Comparison of ENCODE assay signal across 2 cellular contexts in the genomic region with DNA sequence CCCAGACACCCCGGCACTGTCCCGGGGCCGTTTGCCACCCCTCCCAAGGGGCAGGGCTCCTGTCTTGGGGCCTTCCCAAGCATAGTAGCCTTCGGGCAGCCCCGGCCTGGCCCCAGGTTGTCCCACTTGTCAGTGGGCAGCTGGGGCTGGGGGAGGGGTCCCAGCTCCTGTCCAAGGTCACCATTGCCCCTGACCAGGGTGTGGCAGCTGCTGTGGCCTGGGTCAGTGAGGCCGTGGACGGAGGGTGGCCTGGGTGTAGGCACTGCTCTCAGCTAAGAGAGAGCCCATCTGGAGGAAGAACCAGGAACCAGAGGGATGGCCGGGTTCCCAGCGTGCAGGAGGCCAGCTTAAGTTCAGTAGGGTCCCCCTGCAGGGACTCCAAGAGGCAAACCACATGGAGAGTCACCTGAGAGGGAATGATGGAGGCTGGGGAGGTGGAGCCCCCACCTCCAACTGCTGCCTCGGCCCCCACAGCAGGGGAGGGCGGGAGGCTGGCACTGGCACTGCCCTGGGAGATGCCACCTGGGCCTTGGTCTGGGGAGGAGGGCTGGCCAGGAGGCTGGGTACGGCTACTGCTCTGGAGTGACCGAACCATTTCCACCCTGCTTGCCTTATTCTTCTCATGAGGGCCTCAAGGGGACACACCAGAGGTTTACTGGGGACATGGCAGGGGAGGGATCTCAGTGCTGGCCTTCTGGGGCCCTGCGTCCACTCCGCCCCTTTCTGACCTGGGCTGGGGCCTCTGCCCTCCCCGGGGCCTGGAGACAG.
TF ChIP-seq lines count a peak whose summit lies in the region.

No MANE protein-coding gene starts in this region.

TF ChIP-seq in GM23338, 12 proteins besides CTCF, POLR2A, EP300 and RAD21:
- TF ChIP-seq NANOG (IDR thresholded peaks at IDR 0.05; ENCODE audit: borderline replicate concordance) (no peak), STAT1 (IDR thresholded peaks at IDR 0.05; ENCODE audit: unreplicated experiment) (no peak), CREB1 (CRISPR knock-in tag; IDR thresholded peaks at IDR 0.05; ENCODE audit: low read depth) (no peak), EZH2 (IDR thresholded peaks at IDR 0.05; ENCODE audit: low read depth, unreplicated experiment) (no peak), POLR2AphosphoS5 (IDR thresholded peaks at IDR 0.05; ENCODE audit: low read depth) (no peak), JUNB (IDR thresholded peaks at IDR 0.05; ENCODE audit: unreplicated experiment) (no peak), ZNF331 (CRISPR knock-in tag; IDR thresholded peaks at IDR 0.05; ENCODE audit: low read depth) (no peak)
- TF ChIP-seq, protein P1, sequence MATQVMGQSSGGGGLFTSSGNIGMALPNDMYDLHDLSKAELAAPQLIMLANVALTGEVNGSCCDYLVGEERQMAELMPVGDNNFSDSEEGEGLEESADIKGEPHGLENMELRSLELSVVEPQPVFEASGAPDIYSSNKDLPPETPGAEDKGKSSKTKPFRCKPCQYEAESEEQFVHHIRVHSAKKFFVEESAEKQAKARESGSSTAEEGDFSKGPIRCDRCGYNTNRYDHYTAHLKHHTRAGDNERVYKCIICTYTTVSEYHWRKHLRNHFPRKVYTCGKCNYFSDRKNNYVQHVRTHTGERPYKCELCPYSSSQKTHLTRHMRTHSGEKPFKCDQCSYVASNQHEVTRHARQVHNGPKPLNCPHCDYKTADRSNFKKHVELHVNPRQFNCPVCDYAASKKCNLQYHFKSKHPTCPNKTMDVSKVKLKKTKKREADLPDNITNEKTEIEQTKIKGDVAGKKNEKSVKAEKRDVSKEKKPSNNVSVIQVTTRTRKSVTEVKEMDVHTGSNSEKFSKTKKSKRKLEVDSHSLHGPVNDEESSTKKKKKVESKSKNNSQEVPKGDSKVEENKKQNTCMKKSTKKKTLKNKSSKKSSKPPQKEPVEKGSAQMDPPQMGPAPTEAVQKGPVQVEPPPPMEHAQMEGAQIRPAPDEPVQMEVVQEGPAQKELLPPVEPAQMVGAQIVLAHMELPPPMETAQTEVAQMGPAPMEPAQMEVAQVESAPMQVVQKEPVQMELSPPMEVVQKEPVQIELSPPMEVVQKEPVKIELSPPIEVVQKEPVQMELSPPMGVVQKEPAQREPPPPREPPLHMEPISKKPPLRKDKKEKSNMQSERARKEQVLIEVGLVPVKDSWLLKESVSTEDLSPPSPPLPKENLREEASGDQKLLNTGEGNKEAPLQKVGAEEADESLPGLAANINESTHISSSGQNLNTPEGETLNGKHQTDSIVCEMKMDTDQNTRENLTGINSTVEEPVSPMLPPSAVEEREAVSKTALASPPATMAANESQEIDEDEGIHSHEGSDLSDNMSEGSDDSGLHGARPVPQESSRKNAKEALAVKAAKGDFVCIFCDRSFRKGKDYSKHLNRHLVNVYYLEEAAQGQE (IDR thresholded peaks at IDR 0.05; ENCODE audit: unreplicated experiment) = no peak
- TF ChIP-seq, protein P2, sequence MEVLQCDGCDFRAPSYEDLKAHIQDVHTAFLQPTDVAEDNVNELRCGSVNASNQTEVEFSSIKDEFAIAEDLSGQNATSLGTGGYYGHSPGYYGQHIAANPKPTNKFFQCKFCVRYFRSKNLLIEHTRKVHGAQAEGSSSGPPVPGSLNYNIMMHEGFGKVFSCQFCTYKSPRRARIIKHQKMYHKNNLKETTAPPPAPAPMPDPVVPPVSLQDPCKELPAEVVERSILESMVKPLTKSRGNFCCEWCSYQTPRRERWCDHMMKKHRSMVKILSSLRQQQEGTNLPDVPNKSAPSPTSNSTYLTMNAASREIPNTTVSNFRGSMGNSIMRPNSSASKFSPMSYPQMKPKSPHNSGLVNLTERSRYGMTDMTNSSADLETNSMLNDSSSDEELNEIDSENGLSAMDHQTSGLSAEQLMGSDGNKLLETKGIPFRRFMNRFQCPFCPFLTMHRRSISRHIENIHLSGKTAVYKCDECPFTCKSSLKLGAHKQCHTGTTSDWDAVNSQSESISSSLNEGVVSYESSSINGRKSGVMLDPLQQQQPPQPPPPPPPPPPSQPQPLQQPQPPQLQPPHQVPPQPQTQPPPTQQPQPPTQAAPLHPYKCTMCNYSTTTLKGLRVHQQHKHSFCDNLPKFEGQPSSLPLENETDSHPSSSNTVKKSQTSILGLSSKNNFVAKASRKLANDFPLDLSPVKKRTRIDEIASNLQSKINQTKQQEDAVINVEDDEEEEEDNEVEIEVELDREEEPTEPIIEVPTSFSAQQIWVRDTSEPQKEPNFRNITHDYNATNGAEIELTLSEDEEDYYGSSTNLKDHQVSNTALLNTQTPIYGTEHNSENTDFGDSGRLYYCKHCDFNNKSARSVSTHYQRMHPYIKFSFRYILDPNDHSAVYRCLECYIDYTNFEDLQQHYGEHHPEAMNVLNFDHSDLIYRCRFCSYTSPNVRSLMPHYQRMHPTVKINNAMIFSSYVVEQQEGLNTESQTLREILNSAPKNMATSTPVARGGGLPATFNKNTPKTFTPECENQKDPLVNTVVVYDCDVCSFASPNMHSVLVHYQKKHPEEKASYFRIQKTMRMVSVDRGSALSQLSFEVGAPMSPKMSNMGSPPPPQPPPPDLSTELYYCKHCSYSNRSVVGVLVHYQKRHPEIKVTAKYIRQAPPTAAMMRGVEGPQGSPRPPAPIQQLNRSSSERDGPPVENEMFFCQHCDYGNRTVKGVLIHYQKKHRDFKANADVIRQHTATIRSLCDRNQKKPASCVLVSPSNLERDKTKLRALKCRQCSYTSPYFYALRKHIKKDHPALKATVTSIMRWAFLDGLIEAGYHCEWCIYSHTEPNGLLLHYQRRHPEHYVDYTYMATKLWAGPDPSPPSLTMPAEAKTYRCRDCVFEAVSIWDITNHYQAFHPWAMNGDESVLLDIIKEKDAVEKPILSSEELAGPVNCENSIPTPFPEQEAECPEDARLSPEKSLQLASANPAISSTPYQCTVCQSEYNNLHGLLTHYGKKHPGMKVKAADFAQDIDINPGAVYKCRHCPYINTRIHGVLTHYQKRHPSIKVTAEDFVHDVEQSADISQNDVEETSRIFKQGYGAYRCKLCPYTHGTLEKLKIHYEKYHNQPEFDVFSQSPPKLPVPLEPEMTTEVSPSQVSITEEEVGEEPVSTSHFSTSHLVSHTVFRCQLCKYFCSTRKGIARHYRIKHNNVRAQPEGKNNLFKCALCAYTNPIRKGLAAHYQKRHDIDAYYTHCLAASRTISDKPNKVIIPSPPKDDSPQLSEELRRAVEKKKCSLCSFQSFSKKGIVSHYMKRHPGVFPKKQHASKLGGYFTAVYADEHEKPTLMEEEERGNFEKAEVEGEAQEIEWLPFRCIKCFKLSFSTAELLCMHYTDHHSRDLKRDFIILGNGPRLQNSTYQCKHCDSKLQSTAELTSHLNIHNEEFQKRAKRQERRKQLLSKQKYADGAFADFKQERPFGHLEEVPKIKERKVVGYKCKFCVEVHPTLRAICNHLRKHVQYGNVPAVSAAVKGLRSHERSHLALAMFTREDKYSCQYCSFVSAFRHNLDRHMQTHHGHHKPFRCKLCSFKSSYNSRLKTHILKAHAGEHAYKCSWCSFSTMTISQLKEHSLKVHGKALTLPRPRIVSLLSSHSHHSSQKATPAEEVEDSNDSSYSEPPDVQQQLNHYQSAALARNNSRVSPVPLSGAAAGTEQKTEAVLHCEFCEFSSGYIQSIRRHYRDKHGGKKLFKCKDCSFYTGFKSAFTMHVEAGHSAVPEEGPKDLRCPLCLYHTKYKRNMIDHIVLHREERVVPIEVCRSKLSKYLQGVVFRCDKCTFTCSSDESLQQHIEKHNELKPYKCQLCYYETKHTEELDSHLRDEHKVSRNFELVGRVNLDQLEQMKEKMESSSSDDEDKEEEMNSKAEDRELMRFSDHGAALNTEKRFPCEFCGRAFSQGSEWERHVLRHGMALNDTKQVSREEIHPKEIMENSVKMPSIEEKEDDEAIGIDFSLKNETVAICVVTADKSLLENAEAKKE (CRISPR knock-in tag; IDR thresholded peaks at IDR 0.05) = no peak
TF ChIP-seq in GM23338: peak in this region for 0.

TF ChIP-seq in K562, 482 proteins besides CTCF, POLR2A, EP300 and RAD21:
- TF ChIP-seq TGIF2 (CRISPR knock-in tag; IDR thresholded peaks at IDR 0.05) (no peak), E2F3 (CRISPR knock-in tag; IDR thresholded peaks at IDR 0.05) (peak; percentile 23; the same call in 1 of the 2 replicates), RAD51 (IDR thresholded peaks at IDR 0.05; ENCODE audit: borderline replicate concordance, low read depth) (no peak), YY1 (IDR thresholded peaks at IDR 0.05; ENCODE audit: borderline replicate concordance in 1 of 3, control insufficient read depth in 1 of 3, extremely low read depth in 1 of 3, insufficient read depth in 3 of 3, insufficient read length in 1 of 3, insufficient replicate concordance in 2 of 3, low read depth in 1 of 3, low read length in 2 of 3) (no peak), ZNF143 (CRISPR knock-in tag; IDR thresholded peaks at IDR 0.05) (peak; percentile 55; the same call in 1 of the 2 replicates), STAT5B (CRISPR knock-in tag; IDR thresholded peaks at IDR 0.05) (no peak), IFI16 (CRISPR knock-in tag; IDR thresholded peaks at IDR 0.05) (no peak), CBX1 (IDR thresholded peaks at IDR 0.05; ENCODE audit: low read depth) (0 out of 2 replicates have a peak, but pooled peaks have one; percentile 10), HNRNPL (IDR thresholded peaks at IDR 0.05; ENCODE audit: low read depth, low read length) (0 out of 2 replicates have a peak, but pooled peaks have one; percentile 62), BRD4 (IDR thresholded peaks at IDR 0.05) (no peak), RFX5 (IDR thresholded peaks at IDR 0.05; ENCODE audit: low read depth, low read length) (0 out of 2 replicates have a peak, but pooled peaks have one; percentile 0), TEAD4 (IDR thresholded peaks at IDR 0.05; ENCODE audit: low read length) (no peak), TEAD4 (CRISPR knock-in tag; IDR thresholded peaks at IDR 0.05; ENCODE audit: borderline replicate concordance) (peak; percentile 71), CBFB (CRISPR knock-in tag; IDR thresholded peaks at IDR 0.05) (0 out of 2 replicates have a peak, but pooled peaks have one; percentile 75), PRPF4 (IDR thresholded peaks at IDR 0.05; ENCODE audit: insufficient read depth, low read depth, low read length, poor library complexity, severe bottlenecking) (no peak), STAG1 (CRISPR knock-in tag; IDR thresholded peaks at IDR 0.05; ENCODE audit: borderline replicate concordance) (peak; percentile 46; the same call in 1 of the 2 replicates), TEAD1 (CRISPR knock-in tag; IDR thresholded peaks at IDR 0.05) (peak in 1 of 2 experiments; percentile 43; a peak in 1 of 4 replicates), ATF1 (CRISPR knock-in tag; IDR thresholded peaks at IDR 0.05) (0 out of 2 replicates have a peak, but pooled peaks have one; percentile 31), ATF1 (tag; IDR thresholded peaks at IDR 0.05) (no peak), SRSF9 (IDR thresholded peaks at IDR 0.05; ENCODE audit: borderline replicate concordance, low read depth, low read length) (no peak), XRCC5 (IDR thresholded peaks at IDR 0.05; ENCODE audit: low read depth, low read length) (0 out of 2 replicates have a peak, but pooled peaks have one; percentile 19), HNRNPLL (IDR thresholded peaks at IDR 0.05; ENCODE audit: low read depth, low read length, poor library complexity, severe bottlenecking) (peak; percentile 6), NEUROD1 (IDR thresholded peaks at IDR 0.05; ENCODE audit: borderline replicate concordance, low read depth, low read length, partially characterized antibody) (no peak), ZC3H4 (CRISPR knock-in tag; IDR thresholded peaks at IDR 0.05; ENCODE audit: borderline replicate concordance) (peak; percentile 85; the same call in 1 of the 2 replicates), FOXM1 (IDR thresholded peaks at IDR 0.05; ENCODE audit: low read depth) (no peak), FOXM1 (CRISPR knock-in tag; IDR thresholded peaks at IDR 0.05; ENCODE audit: low read depth) (peak; percentile 81; the same call in 1 of the 2 replicates), SOX6 (IDR thresholded peaks at IDR 0.05) (no peak), PHF8 (IDR thresholded peaks at IDR 0.05; ENCODE audit: borderline replicate concordance, low read length) (no peak), BRCA1 (IDR thresholded peaks at IDR 0.05) (no peak), BRCA1 (CRISPR knock-in tag; IDR thresholded peaks at IDR 0.05) (0 out of 2 replicates have a peak, but pooled peaks have one; percentile 11), RBM15 (IDR thresholded peaks at IDR 0.05; ENCODE audit: insufficient read depth, low read length) (no peak), SMAD1 (IDR thresholded peaks at IDR 0.05; ENCODE audit: low read depth, low read length, partially characterized antibody) (peak; percentile 7), MED1 (CRISPR knock-in tag; IDR thresholded peaks at IDR 0.05; ENCODE audit: borderline replicate concordance) (peak; percentile 66; the same call in 1 of the 2 replicates)
- TF ChIP-seq, protein P3, sequence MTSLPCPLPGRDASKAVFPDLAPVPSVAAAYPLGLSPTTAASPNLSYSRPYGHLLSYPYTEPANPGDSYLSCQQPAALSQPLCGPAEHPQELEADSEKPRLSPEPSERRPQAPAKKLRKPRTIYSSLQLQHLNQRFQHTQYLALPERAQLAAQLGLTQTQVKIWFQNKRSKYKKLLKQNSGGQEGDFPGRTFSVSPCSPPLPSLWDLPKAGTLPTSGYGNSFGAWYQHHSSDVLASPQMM (CRISPR knock-in tag; IDR thresholded peaks at IDR 0.05) = 0 out of 2 replicates have a peak, but pooled peaks have one; percentile 33
- TF ChIP-seq, protein P4, sequence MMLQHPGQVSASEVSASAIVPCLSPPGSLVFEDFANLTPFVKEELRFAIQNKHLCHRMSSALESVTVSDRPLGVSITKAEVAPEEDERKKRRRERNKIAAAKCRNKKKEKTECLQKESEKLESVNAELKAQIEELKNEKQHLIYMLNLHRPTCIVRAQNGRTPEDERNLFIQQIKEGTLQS (IDR thresholded peaks at IDR 0.05) = no peak
- TF ChIP-seq, protein P4 (CRISPR knock-in tag; conservative IDR thresholded peaks at IDR 0.05) = no peak
- TF ChIP-seq, protein P5, sequence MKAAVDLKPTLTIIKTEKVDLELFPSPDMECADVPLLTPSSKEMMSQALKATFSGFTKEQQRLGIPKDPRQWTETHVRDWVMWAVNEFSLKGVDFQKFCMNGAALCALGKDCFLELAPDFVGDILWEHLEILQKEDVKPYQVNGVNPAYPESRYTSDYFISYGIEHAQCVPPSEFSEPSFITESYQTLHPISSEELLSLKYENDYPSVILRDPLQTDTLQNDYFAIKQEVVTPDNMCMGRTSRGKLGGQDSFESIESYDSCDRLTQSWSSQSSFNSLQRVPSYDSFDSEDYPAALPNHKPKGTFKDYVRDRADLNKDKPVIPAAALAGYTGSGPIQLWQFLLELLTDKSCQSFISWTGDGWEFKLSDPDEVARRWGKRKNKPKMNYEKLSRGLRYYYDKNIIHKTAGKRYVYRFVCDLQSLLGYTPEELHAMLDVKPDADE (conservative IDR thresholded peaks at IDR 0.05; ENCODE audit: control insufficient read depth, low read depth, low read length) = no peak
TF ChIP-seq in K562: peak in this region for 18.
